Comparison of ENCODE assay signal across 10 cellular contexts in the genomic region with DNA sequence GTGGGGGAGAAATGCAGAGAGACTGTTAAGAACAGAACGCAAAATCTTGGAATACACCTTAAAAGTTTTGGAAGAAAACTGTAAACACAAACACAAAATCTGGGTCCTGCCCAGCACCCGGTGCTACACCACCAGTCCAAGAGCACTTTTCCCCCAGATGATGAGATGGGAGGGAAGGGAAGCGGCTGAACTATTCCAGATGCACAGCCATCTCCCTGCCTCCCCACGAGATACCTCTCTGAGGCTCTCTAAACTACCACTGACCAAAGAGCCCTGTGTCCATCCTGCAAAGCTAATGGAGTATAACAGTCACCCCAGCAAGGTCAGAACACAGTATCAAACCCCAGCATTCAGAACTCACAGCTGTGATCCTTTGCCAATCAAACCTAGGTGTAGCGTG. TPM values are rescaled to one million over a fixed set of nuclear protein-coding genes. Genes with fewer than 3 reads are reported as not detected.
DNase-seq lines count a peak whose midpoint lies in the region; ATAC-seq and TF ChIP-seq lines count a peak whose summit lies in the region.
"Had no signal": no experiment of that assay in that cellular context is flagged by ENCODE, and none has a peak within 500 bp of the region (broad histone marks: within the 10 kb centered on the region; RNA-seq: fewer than 3 reads in every experiment).

No MANE protein-coding gene starts in this region.

- H2AFZ ChIP-seq in mesenchymal stem cell (ENCODE audit: low read depth, low read length) = no peak overlapping the region

- H3K4me3 ChIP-seq in BLaER1 (no peak overlapping the region), choroid plexus epithelial cell (ENCODE audit: low read depth, low read length) (peak overlapping the region; percentile 5), mesenchymal stem cell (ENCODE audit: insufficient read depth in 1 of 2, low read depth in 1 of 2, low read length in 2 of 2) (peak overlapping the region in 1 of 2 experiments; percentile 60), stomach (no peak overlapping the region)

- intact Hi-C loops in stomach (cut with DNase I; ENCODE audit: low total_unique reads) = no loop called here

- H3K4me2 ChIP-seq in BLaER1 = peak overlapping the region; percentile 51
- peak overlapping the region; percentile 29 for H3K4me2 ChIP-seq in mesenchymal stem cell (ENCODE audit: low read length, poor library complexity, severe bottlenecking)

- 65% methylated on average over 4 of the region's 5 CpGs for WGBS in mesenchymal stem cell
- WGBS in stomach, 5 donors = 57 to 77% (median 67%) methylated on average over 5 of the region's 5 CpGs

- H3K23ac ChIP-seq in mesenchymal stem cell (ENCODE audit: low read length in 2 of 2) = no peak overlapping the region

- TF ChIP-seq CTCF in choroid plexus epithelial cell (conservative IDR thresholded peaks at IDR 0.05; ENCODE audit: low read depth, low read length) (no peak), stomach (IDR thresholded peaks at IDR 0.05) (no peak)

- H4K20me1 ChIP-seq in BLaER1 = no peaks in the 10 kb centered on the region

- no peak overlapping the region for H3K27ac ChIP-seq in BLaER1
- peak overlapping the region; percentile 55 for H3K27ac ChIP-seq in mesenchymal stem cell (ENCODE audit: low read length, poor library complexity, severe bottlenecking)
- peak overlapping the region in 4 of 5 donors; percentile 22 to 89 (median 82) for H3K27ac ChIP-seq in stomach
- H3K27ac ChIP-seq: C4-2B had no signal

- no peak for TF ChIP-seq EP300 in stomach (IDR thresholded peaks at IDR 0.05)

- no peak overlapping the region for H2BK120ac ChIP-seq in mesenchymal stem cell (ENCODE audit: low read depth, low read length)

- peak overlapping the region; percentile 62 for H2AK5ac ChIP-seq in mesenchymal stem cell (ENCODE audit: low read length, severe bottlenecking)

- H3K36me3 ChIP-seq in BLaER1 = no peaks in the 10 kb centered on the region
- peaks cover 39 to 86% of the 10 kb centered on the region in 2 experiments for H3K36me3 ChIP-seq in mesenchymal stem cell (ENCODE audit: control insufficient read depth in 1 of 2, insufficient read depth in 2 of 2, low read depth in 1 of 2, low read length in 2 of 2)
- H3K36me3 ChIP-seq in stomach = peaks cover 6 to 17% (median 13%) of the 10 kb centered on the region in 4 donors

- H3K9ac ChIP-seq in BLaER1 (no peak overlapping the region), mesenchymal stem cell (ENCODE audit: low read length) (peak overlapping the region; percentile 96)

- H3K4me1 ChIP-seq in BLaER1 = peaks cover 26% of the 10 kb centered on the region
- peaks cover 32% of the 10 kb centered on the region for H3K4me1 ChIP-seq in mesenchymal stem cell (ENCODE audit: control insufficient read depth, insufficient read depth, low read depth, low read length)
- peaks cover 28 to 94% (median 67%) of the 10 kb centered on the region in 4 donors for H3K4me1 ChIP-seq in stomach

- H2BK5ac ChIP-seq in mesenchymal stem cell (ENCODE audit: low read depth, low read length, poor library complexity, severe bottlenecking) = no peak overlapping the region

- no peak overlapping the region for H3K14ac ChIP-seq in mesenchymal stem cell (ENCODE audit: low read length in 2 of 2)

- peaks cover 4% of the 10 kb centered on the region for H3K79me1 ChIP-seq in mesenchymal stem cell (replicated peaks; ENCODE audit: low read length, poor library complexity, severe bottlenecking)

- H4K91ac ChIP-seq in mesenchymal stem cell (ENCODE audit: low read length) = no peak overlapping the region

- no peak overlapping the region for H2BK12ac ChIP-seq in mesenchymal stem cell (ENCODE audit: low read length in 2 of 2)

- peak overlapping the region in 1 of 2 experiments; percentile 57 for H3K18ac ChIP-seq in mesenchymal stem cell (ENCODE audit: low read depth in 1 of 2, low read length in 2 of 2)

- no peak overlapping the region for H3K4ac ChIP-seq in mesenchymal stem cell (ENCODE audit: low read depth in 1 of 2, low read length in 2 of 2)

- no peaks in the 10 kb centered on the region for H3K9me3 ChIP-seq in BLaER1
- no peaks in the 10 kb centered on the region for H3K9me3 ChIP-seq in mesenchymal stem cell (ENCODE audit: control insufficient read depth, low read length)
- no peaks in the 10 kb centered on the region for H3K9me3 ChIP-seq in stomach

- no peak overlapping the region for H2BK15ac ChIP-seq in mesenchymal stem cell (ENCODE audit: low read depth, poor library complexity, severe bottlenecking)

- DNase-seq in choroid plexus epithelial cell (ENCODE audit: low read depth) (peak; percentile 21), mesenchymal stem cell (peak; percentile 32), stomach (no peak), occipital lobe (lab: John Stamatoyannopoulos, UW) (no peak), NCI-H345 (lab: John Stamatoyannopoulos, UW) (no peak), HUDEP-2 (lab: John Stamatoyannopoulos, UW; ENCODE audit: unreplicated experiment in 76 of 76) (no peak)
- DNase-seq: activated CD4-positive, alpha-beta T cell treated with anti-CD3 and anti-CD28 coated beads, Interleukin-2, amount 50 U/mL, for 4 hours had no signal

- H3K27me3 ChIP-seq in BLaER1 (no peaks in the 10 kb centered on the region), mesenchymal stem cell (ENCODE audit: control insufficient read depth in 1 of 2, insufficient read depth in 1 of 2, low read length in 2 of 2) (no peaks in the 10 kb centered on the region), stomach (no peaks in the 10 kb centered on the region)

- no peak for TF ChIP-seq POLR2A in stomach (IDR thresholded peaks at IDR 0.05)

- no peak for ATAC-seq in HG02588 (IDR thresholded peaks at IDR 0.05; ENCODE audit: unreplicated experiment)

- H4K8ac ChIP-seq in mesenchymal stem cell (ENCODE audit: low read length) = no peak overlapping the region

RNA-seq across cellular contexts. Expression of a gene that starts 8.0 kb away (rescaled TPM):
- polyA plus RNA-seq in mesenchymal stem cell (2013, experiment 1 of 2) = 5,201 TPM
- 4,942 TPM for polyA plus RNA-seq in mesenchymal stem cell (2013, experiment 2 of 2)
- total RNA-seq in stomach = 1,000 to 10,000 TPM in 1 of 5 donors, 100 to 1,000 TPM in 3, 10 to 100 TPM in 1; 36.2 to 1,348 (median 170) TPM
- 10 to 100 TPM; 80.9 to 87.7 (median 86.7) TPM for polyA plus RNA-seq in stomach
- 90.8 TPM for total RNA-seq in occipital lobe

Comparison
In these comparisons a context has a peak if more than half of its experiments do, and no peak if none do; other contexts are left out.
1. DNase-seq: peak in choroid plexus epithelial cell (single experiment) and mesenchymal stem cell (single experiment); none in stomach (single experiment), occipital lobe (single experiment), NCI-H345 (single experiment) and HUDEP-2 (0 of 76).